11 cellular contexts compared by ENCODE assay signal in genomic region chr12:113239288-113239771, GRCh38. TPM values are rescaled to one million over a fixed set of nuclear protein-coding genes. Genes with fewer than 3 reads are reported as not detected.
DNase-seq lines count a peak whose midpoint lies in the region; ATAC-seq, FAIRE-seq and TF ChIP-seq lines count a peak whose summit lies in the region.
"Had no signal": no experiment of that assay in that cellular context is flagged by ENCODE, and none has a peak within 500 bp of the region (broad histone marks: within the 10 kb centered on the region; RNA-seq: fewer than 3 reads in every experiment).

No MANE protein-coding gene starts in this region.

- no peaks in the 10 kb centered on the region for H3K27me3 ChIP-seq in liver (ENCODE audit: control insufficient read depth in 4 of 4, insufficient read depth in 4 of 4, low read length in 3 of 4)
- no peaks in the 10 kb centered on the region for H3K27me3 ChIP-seq in HepG2 (ENCODE audit: control insufficient read depth in 1 of 2, insufficient read depth in 2 of 2, low read length in 2 of 2)
- no peaks in the 10 kb centered on the region for H3K27me3 ChIP-seq in duodenal mucosa (ENCODE audit: control insufficient read depth in 1 of 2, insufficient read depth in 2 of 2, low read length in 2 of 2)
- no peaks in the 10 kb centered on the region for H3K27me3 ChIP-seq in vagina
- H3K27me3 ChIP-seq: BE2C had no signal

- in situ Hi-C loops in HepG2 (cut with HindIII; ENCODE audit: extremely low pct_ligation_motif_present, low pct_unique_long_range_greater_than_20kb), result no loop called here

- 92% methylated on average over 3 of the region's 3 CpGs for WGBS in liver
- 89% methylated on average over 2 of the region's 3 CpGs for WGBS in HepG2 (ENCODE audit: low lambda C conversion rate)

- CTCF ChIA-PET in HepG2 (lab: Yijun Ruan, JAX; ENCODE audit: low intra/inter-chr PET ratio, low total read pairs), result no interaction called here

- BruUV-seq in HepG2 (replicated peaks; lab: Mats Ljungman, UMichigan), result no TSS peak

- no peak overlapping the region for H3K4me3 ChIP-seq in liver (ENCODE audit: low read depth in 1 of 3, low read length in 3 of 3)
- H3K4me3 ChIP-seq in HepG2 (replicated peaks in 1 of 3; ENCODE audit: insufficient read depth in 1 of 3, low read depth in 2 of 3, low read length in 3 of 3), result no peak overlapping the region
- H3K4me3 ChIP-seq in duodenal mucosa (ENCODE audit: low read depth in 1 of 2, low read length in 2 of 2), result no peak overlapping the region
- H3K4me3 ChIP-seq in vagina, result peak overlapping the region in 1 of 2 donors; percentile 4

- H3K79me2 ChIP-seq in HepG2 (ENCODE audit: insufficient read depth, low read length), result no peaks in the 10 kb centered on the region

- no peaks in the 10 kb centered on the region for H3K9me3 ChIP-seq in liver (ENCODE audit: control insufficient read depth in 4 of 4, low read length in 3 of 4)
- H3K9me3 ChIP-seq in HepG2 (ENCODE audit: low read length), result no peaks in the 10 kb centered on the region
- no peaks in the 10 kb centered on the region for H3K9me3 ChIP-seq in duodenal mucosa (ENCODE audit: control insufficient read depth in 1 of 2, low read length in 2 of 2)
- H3K9me3 ChIP-seq in vagina, result no peaks in the 10 kb centered on the region
- H3K9me3 ChIP-seq: BE2C had no signal

- TF ChIP-seq CTCF in liver (IDR thresholded peaks at IDR 0.05; ENCODE audit: low read depth, low read length, missing input control) (no peak), HepG2 (CRISPR knock-in tag; IDR thresholded peaks at IDR 0.05) (no peak), osteocyte (IDR thresholded peaks at IDR 0.05) (no peak), vagina (IDR thresholded peaks at IDR 0.05) (no peak)

- no peaks in the 10 kb centered on the region for H3K27me3 Mint-ChIP-seq in osteocyte (ENCODE audit: unreplicated experiment)
- H3K27me3 Mint-ChIP-seq: activated CD8-positive, alpha-beta memory T cell treated with anti-CD3 and anti-CD28 coated beads, Interleukin-2, amount 10 ng/mL, durations not matched to agents 7 days and 5 days; T-cell had no signal

- H3K36me3 ChIP-seq in liver (ENCODE audit: control insufficient read depth in 4 of 4, insufficient read depth in 3 of 4, low read depth in 1 of 4, low read length in 3 of 4) (peaks cover 0 to 3% (median 0%) of the 10 kb centered on the region in 4 donors), HepG2 (replicated peaks in 1 of 2; ENCODE audit: control insufficient read depth in 1 of 2, insufficient read depth in 2 of 2, low read length in 2 of 2) (peaks cover 0 to 4% of the 10 kb centered on the region in 2 experiments; a peak in 3 of 5 replicates), duodenal mucosa (ENCODE audit: control insufficient read depth in 1 of 2, insufficient read depth in 2 of 2, low read length in 2 of 2) (peaks cover 8 to 17% of the 10 kb centered on the region in 2 donors), vagina (peaks cover 0 to 2% of the 10 kb centered on the region in 2 donors)

- no peak for ATAC-seq in HepG2
- ATAC-seq: activated CD8-positive, alpha-beta memory T cell treated with anti-CD3 and anti-CD28 coated beads, Interleukin-2, amount 10 ng/mL, durations not matched to agents 7 days and 5 days; T-cell had no signal

- intact Hi-C loops in HepG2 (cut with micrococcal nuclease; ENCODE audit: unreplicated experiment), result no loop called here
- intact Hi-C loops in vagina (cut with DNase I), result no loop called here

- POLR2A ChIA-PET in HepG2 (lab: Yijun Ruan, JAX), result interaction anchor here (2.3 to 2.8 kb wide), 2 partner anchors 9 to 17 kb away, joined by 7 to 8 read pairs; no protein-coding TSS in a partner anchor

- H3K9me3 Mint-ChIP-seq in osteocyte (ENCODE audit: unreplicated experiment), result no peaks in the 10 kb centered on the region
- H3K9me3 Mint-ChIP-seq: T-cell had no signal

- peak overlapping the region; percentile 39 to 49 for H3K27ac ChIP-seq in liver (ENCODE audit: low read depth in 1 of 2, low read length in 2 of 2)
- no peak overlapping the region for H3K27ac ChIP-seq in HepG2 (ENCODE audit: extremely low read length, insufficient read depth, low read length)
- H3K27ac ChIP-seq in duodenal mucosa (ENCODE audit: low read depth, low read length), result peak overlapping the region; percentile 49
- H3K27ac ChIP-seq in vagina, result peak overlapping the region; percentile 91

- FAIRE-seq in HepG2 (lab: Jason Lieb, UNC), result no peak

- DNase-seq in HepG2 (ENCODE audit: low spot score) (no peak), osteocyte (ENCODE audit: extremely low spot score, unreplicated experiment) (no peak), vagina (ENCODE audit: extremely low spot score in 2 of 2) (no peak), NCI-H82 treated with DMSO at 0.1 percent for 48 hours (lab: John Stamatoyannopoulos, UW; ENCODE audit: unreplicated experiment) (no peak), islet precursor cell (no peak)
- DNase-seq in activated CD8-positive, alpha-beta memory T cell treated with anti-CD3 and anti-CD28 coated beads, Interleukin-2, amount 50 U/mL, for 4 hours, result no peak
- DNase-seq: activated CD8-positive, alpha-beta memory T cell treated with anti-CD3 and anti-CD28 coated beads, Interleukin-2, amount 10 ng/mL, durations not matched to agents 7 days and 5 days; BE2C; T-cell had no signal

- TF ChIP-seq RAD21 in liver (IDR thresholded peaks at IDR 0.05) (no peak), HepG2 (CRISPR knock-in tag; IDR thresholded peaks at IDR 0.05) (no peak)

- no peak overlapping the region for H3K4me3 Mint-ChIP-seq in osteocyte (ENCODE audit: unreplicated experiment)
- H3K4me3 Mint-ChIP-seq: activated CD8-positive, alpha-beta memory T cell treated with anti-CD3 and anti-CD28 coated beads, Interleukin-2, amount 10 ng/mL, durations not matched to agents 7 days and 5 days; T-cell had no signal

- TF ChIP-seq POLR2A in HepG2 (IDR thresholded peaks at IDR 0.05; ENCODE audit: insufficient read depth in 1 of 2, low read depth in 2 of 2, low read length in 2 of 2) (no peak), vagina (IDR thresholded peaks at IDR 0.05) (no peak)

- peaks cover 18% of the 10 kb centered on the region for H3K36me3 Mint-ChIP-seq in osteocyte (ENCODE audit: unreplicated experiment)

- no peak overlapping the region for H2AFZ ChIP-seq in HepG2 (ENCODE audit: low read length)

- peaks cover 75% of the 10 kb centered on the region for H3K4me1 Mint-ChIP-seq in osteocyte (ENCODE audit: unreplicated experiment)
- H3K4me1 Mint-ChIP-seq: activated CD8-positive, alpha-beta memory T cell treated with anti-CD3 and anti-CD28 coated beads, Interleukin-2, amount 10 ng/mL, durations not matched to agents 7 days and 5 days had no signal

- peak overlapping the region; percentile 75 for H3K27ac Mint-ChIP-seq in osteocyte (ENCODE audit: unreplicated experiment)
- H3K27ac Mint-ChIP-seq: activated CD8-positive, alpha-beta memory T cell treated with anti-CD3 and anti-CD28 coated beads, Interleukin-2, amount 10 ng/mL, durations not matched to agents 7 days and 5 days had no signal

- no peak for TF ChIP-seq EP300 in HepG2 (IDR thresholded peaks at IDR 0.05; ENCODE audit: low read depth in 2 of 2, low read length in 2 of 2)
- TF ChIP-seq EP300 in HepG2 (CRISPR knock-in tag; IDR thresholded peaks at IDR 0.05; ENCODE audit: borderline replicate concordance), result no peak

- H3K4me1 ChIP-seq in liver (ENCODE audit: control insufficient read depth in 4 of 4, insufficient read depth in 4 of 4, low read length in 3 of 4) (peaks cover 14 to 61% (median 43%) of the 10 kb centered on the region in 4 donors), HepG2 (ENCODE audit: insufficient read depth, low read length) (peaks cover 49% of the 10 kb centered on the region), duodenal mucosa (ENCODE audit: control insufficient read depth in 1 of 2, insufficient read depth in 2 of 2, low read length in 2 of 2) (peaks cover 77% of the 10 kb centered on the region in 2 donors), vagina (peaks cover 76% of the 10 kb centered on the region)

- H3K4me2 ChIP-seq in HepG2 (ENCODE audit: low read depth, low read length), result no peak overlapping the region

- H4K20me1 ChIP-seq in HepG2 (ENCODE audit: insufficient read depth, low read length), result no peaks in the 10 kb centered on the region

- no peak overlapping the region for H3K9ac ChIP-seq in liver (ENCODE audit: low read depth in 1 of 2, low read length in 2 of 2)
- no peak overlapping the region for H3K9ac ChIP-seq in HepG2 (ENCODE audit: insufficient read depth, low read depth, low read length)
- no peak overlapping the region for H3K9ac ChIP-seq in duodenal mucosa (ENCODE audit: low read depth in 1 of 2, low read length in 2 of 2)

RNA-seq across cellular contexts. Expression of gene TPCN1, which starts 18.1 kb away (rescaled TPM):
- total RNA-seq in liver (10 to 100 TPM; 11.1 to 19.2 TPM), HepG2 (2016; rRNA removed; fragmentation: Illumina TruSeq; extraction: Trizol) (3.8 and 8.0 TPM in 2 replicates), osteocyte (74.6 and 80.6 TPM in 2 replicates), vagina (39.5 TPM)
- polyA plus RNA-seq in liver (10 to 100 TPM in 1 of 2 donors, 1 to 10 TPM in 1; 8.6 to 16.4 TPM), HepG2 (2011; rRNA removed) (26.8 and 33.5 TPM in 2 replicates)
- total RNA-seq in HepG2 (2016; cell fraction: cytosol; rRNA removed; fragmentation: Illumina TruSeq; extraction: Trizol; ENCODE audit: low read depth), result 4.4 and 4.6 TPM in 2 replicates
- total RNA-seq in HepG2 (2016; cell fraction: insoluble cytoplasmic fraction; rRNA removed; fragmentation: Illumina TruSeq; extraction: Trizol), result 3.0 and 10.0 TPM in 2 replicates
- 4.2 and 4.5 TPM in 2 replicates for total RNA-seq in HepG2 (2016; cell fraction: membrane; rRNA removed; fragmentation: Illumina TruSeq; extraction: Trizol)
- total RNA-seq in HepG2 (2016; cell fraction: nucleus; rRNA removed; fragmentation: Illumina TruSeq; extraction: Trizol), result 12.3 and 15.7 TPM in 2 replicates
- 10.3 and 10.4 TPM in 2 replicates for polyA plus RNA-seq in HepG2 (2011; cell fraction: cytosol; rRNA removed)
- 183 and 201 TPM in 2 replicates for polyA plus RNA-seq in HepG2 (2011; cell fraction: nucleus; rRNA removed)
- polyA plus RNA-seq in HepG2 (2012), result 18.0 and 21.8 TPM in 2 replicates
- 0.84 and 1.4 TPM in 2 replicates for polyA plus RNA-seq in HepG2 (2016; cell fraction: cytosol; fragmentation: Illumina TruSeq; extraction: Trizol; ENCODE audit: low read depth)
- 3.5 and 4.1 TPM in 2 replicates for polyA plus RNA-seq in HepG2 (2016; cell fraction: insoluble cytoplasmic fraction; fragmentation: Illumina TruSeq; extraction: Trizol; ENCODE audit: low read depth)
- 2.5 and 2.8 TPM in 2 replicates for polyA plus RNA-seq in HepG2 (2016; cell fraction: membrane; fragmentation: Illumina TruSeq; extraction: Trizol; ENCODE audit: low read depth)
- 42.1 and 42.8 TPM in 2 replicates for polyA plus RNA-seq in HepG2 (2016; cell fraction: nucleus; fragmentation: Illumina TruSeq; extraction: Trizol; ENCODE audit: insufficient read depth, low read depth)
- 40.0 and 48.9 TPM in 2 replicates for polyA minus RNA-seq in HepG2 (2011; rRNA and poly(A)+ RNA removed; ENCODE audit: low replicate concordance)
- 7.3 and 9.8 TPM in 2 replicates for polyA minus RNA-seq in HepG2 (2011; cell fraction: cytosol; rRNA and poly(A)+ RNA removed)
- polyA minus RNA-seq in HepG2 (2011; cell fraction: nucleus; rRNA and poly(A)+ RNA removed), result 45.8 and 47.1 TPM in 2 replicates

RNA-seq across cellular contexts. Expression of gene RITA1, which starts 53.8 kb away (rescaled TPM):
- total RNA-seq in liver (10 to 100 TPM; 10.6 to 13.8 TPM), HepG2 (2016; rRNA removed; fragmentation: Illumina TruSeq; extraction: Trizol) (28.1 and 28.9 TPM in 2 replicates), osteocyte (19.9 and 20.5 TPM in 2 replicates), vagina (14.5 TPM)
- polyA plus RNA-seq in liver (10 to 100 TPM; 16.0 to 18.1 TPM), HepG2 (2011; rRNA removed) (12.4 and 14.3 TPM in 2 replicates)
- 34.7 and 44.4 TPM in 2 replicates for total RNA-seq in HepG2 (2016; cell fraction: cytosol; rRNA removed; fragmentation: Illumina TruSeq; extraction: Trizol; ENCODE audit: low read depth)
- total RNA-seq in HepG2 (2016; cell fraction: insoluble cytoplasmic fraction; rRNA removed; fragmentation: Illumina TruSeq; extraction: Trizol), result 25.7 and 31.1 TPM in 2 replicates
- total RNA-seq in HepG2 (2016; cell fraction: membrane; rRNA removed; fragmentation: Illumina TruSeq; extraction: Trizol), result 58.4 and 67.9 TPM in 2 replicates
- 16.2 and 17.8 TPM in 2 replicates for total RNA-seq in HepG2 (2016; cell fraction: nucleus; rRNA removed; fragmentation: Illumina TruSeq; extraction: Trizol)
- 13.8 and 16.3 TPM in 2 replicates for polyA plus RNA-seq in HepG2 (2011; cell fraction: cytosol; rRNA removed)
- polyA plus RNA-seq in HepG2 (2011; cell fraction: nucleus; rRNA removed), result 8.9 and 10.1 TPM in 2 replicates
- 8.6 and 10.6 TPM in 2 replicates for polyA plus RNA-seq in HepG2 (2012)
- polyA plus RNA-seq in HepG2 (2016; cell fraction: cytosol; fragmentation: Illumina TruSeq; extraction: Trizol; ENCODE audit: low read depth), result 48.9 and 64.2 TPM in 2 replicates
- polyA plus RNA-seq in HepG2 (2016; cell fraction: insoluble cytoplasmic fraction; fragmentation: Illumina TruSeq; extraction: Trizol; ENCODE audit: low read depth), result 35.7 and 37.7 TPM in 2 replicates
- 64.3 and 73.8 TPM in 2 replicates for polyA plus RNA-seq in HepG2 (2016; cell fraction: membrane; fragmentation: Illumina TruSeq; extraction: Trizol; ENCODE audit: low read depth)
- 21.0 and 24.3 TPM in 2 replicates for polyA plus RNA-seq in HepG2 (2016; cell fraction: nucleus; fragmentation: Illumina TruSeq; extraction: Trizol; ENCODE audit: insufficient read depth, low read depth)
- 12.2 and 25.5 TPM in 2 replicates for polyA minus RNA-seq in HepG2 (2011; rRNA and poly(A)+ RNA removed; ENCODE audit: low replicate concordance)
- 6.2 and 7.6 TPM in 2 replicates for polyA minus RNA-seq in HepG2 (2011; cell fraction: cytosol; rRNA and poly(A)+ RNA removed)
- 11.1 and 14.5 TPM in 2 replicates for polyA minus RNA-seq in HepG2 (2011; cell fraction: nucleus; rRNA and poly(A)+ RNA removed)

RNA-seq across cellular contexts. Expression of gene DDX54, which starts 54.1 kb away (rescaled TPM):
- 10 to 100 TPM; 20.2 to 20.5 TPM for total RNA-seq in liver
- polyA plus RNA-seq in liver, result 10 to 100 TPM; 22.8 to 28.4 TPM
- 45.1 and 59.7 TPM in 2 replicates for total RNA-seq in HepG2 (2016; rRNA removed; fragmentation: Illumina TruSeq; extraction: Trizol)
- total RNA-seq in HepG2 (2016; cell fraction: cytosol; rRNA removed; fragmentation: Illumina TruSeq; extraction: Trizol; ENCODE audit: low read depth), result 5.0 and 6.8 TPM in 2 replicates
- total RNA-seq in HepG2 (2016; cell fraction: insoluble cytoplasmic fraction; rRNA removed; fragmentation: Illumina TruSeq; extraction: Trizol), result 44.2 and 60.5 TPM in 2 replicates
- 15.7 and 17.4 TPM in 2 replicates for total RNA-seq in HepG2 (2016; cell fraction: membrane; rRNA removed; fragmentation: Illumina TruSeq; extraction: Trizol)
- total RNA-seq in HepG2 (2016; cell fraction: nucleus; rRNA removed; fragmentation: Illumina TruSeq; extraction: Trizol), result 30.5 and 38.6 TPM in 2 replicates
- 51.3 and 61.1 TPM in 2 replicates for polyA plus RNA-seq in HepG2 (2011; rRNA removed)
- 33.9 and 54.0 TPM in 2 replicates for polyA plus RNA-seq in HepG2 (2011; cell fraction: cytosol; rRNA removed)
- polyA plus RNA-seq in HepG2 (2011; cell fraction: nucleus; rRNA removed), result 56.0 and 66.1 TPM in 2 replicates
- 29.2 and 33.1 TPM in 2 replicates for polyA plus RNA-seq in HepG2 (2012)
- 4.2 and 4.5 TPM in 2 replicates for polyA plus RNA-seq in HepG2 (2016; cell fraction: cytosol; fragmentation: Illumina TruSeq; extraction: Trizol; ENCODE audit: low read depth)
- polyA plus RNA-seq in HepG2 (2016; cell fraction: insoluble cytoplasmic fraction; fragmentation: Illumina TruSeq; extraction: Trizol; ENCODE audit: low read depth), result 61.6 and 69.4 TPM in 2 replicates
- 8.9 and 13.8 TPM in 2 replicates for polyA plus RNA-seq in HepG2 (2016; cell fraction: membrane; fragmentation: Illumina TruSeq; extraction: Trizol; ENCODE audit: low read depth)
- 93.7 and 96.2 TPM in 2 replicates for polyA plus RNA-seq in HepG2 (2016; cell fraction: nucleus; fragmentation: Illumina TruSeq; extraction: Trizol; ENCODE audit: insufficient read depth, low read depth)
- 67.7 and 93.0 TPM in 2 replicates for polyA minus RNA-seq in HepG2 (2011; rRNA and poly(A)+ RNA removed; ENCODE audit: low replicate concordance)
- polyA minus RNA-seq in HepG2 (2011; cell fraction: cytosol; rRNA and poly(A)+ RNA removed), result 23.5 and 27.4 TPM in 2 replicates
- 26.4 and 35.3 TPM in 2 replicates for polyA minus RNA-seq in HepG2 (2011; cell fraction: nucleus; rRNA and poly(A)+ RNA removed)
- total RNA-seq in osteocyte, result 52.8 and 52.9 TPM in 2 replicates
- total RNA-seq in vagina, result 52.5 TPM
